ENCODE assay signal across 16 cellular contexts in genomic region chrX:39974228-39974627, GRCh38.
"Had no signal": no experiment of that assay in that cellular context is flagged by ENCODE, and none has a peak within 500 bp of the region (broad histone marks: within the 10 kb centered on the region; RNA-seq: fewer than 3 reads in every experiment).

No MANE protein-coding gene starts in this region.

- H3K9me3 ChIP-seq: body of pancreas, testis had no signal

- H3K27ac ChIP-seq: body of pancreas, coronary artery, testis had no signal

- DNase-seq: activated CD4-positive, alpha-beta T cell treated with anti-CD3 and anti-CD28 coated beads, Interleukin-2, amount 50 U/mL, for 48 hours; activated CD8-positive, alpha-beta memory T cell treated with anti-CD3 and anti-CD28 coated beads, Interleukin-2, amount 10 ng/mL, durations not matched to agents 7 days and 5 days; activated effector memory CD4-positive, alpha-beta T cell treated with anti-CD3 and anti-CD28 coated beads, Interleukin-2, amount 50 U/mL, for 16 hours; activated T-cell treated with anti-CD3 and anti-CD28 coated beads, Interleukin-2, amount 50 U/mL, for 24 hours; amniotic stem cell; body of pancreas; central memory CD4-positive, alpha-beta T cell; stimulated activated CD4-positive, alpha-beta T cell treated with anti-CD3 and anti-CD28 coated beads, Interleukin-4, amount 100 ng/mL, for 24 hours; stimulated activated naive CD8-positive, alpha-beta T cell treated with anti-CD3 and anti-CD28 coated beads, Interleukin-15, amount 100 ng/mL, for 72 hours; T-helper 2 cell; testis had no signal

- H3K4me1 ChIP-seq: body of pancreas, testis had no signal

- H3K27ac Mint-ChIP-seq: activated CD8-positive, alpha-beta memory T cell treated with anti-CD3 and anti-CD28 coated beads, Interleukin-2, amount 10 ng/mL, durations not matched to agents 7 days and 5 days; activated naive CD4-positive, alpha-beta T cell treated with anti-CD3 and anti-CD28 coated beads, Interleukin-2, amount 50 U/mL, for 72 hours; activated T-cell treated with anti-CD3 and anti-CD28 coated beads, Interleukin-2, amount 50 U/mL, for 24 hours; natural killer cell treated with Interleukin-12 subunit alpha and Interleukin-12 subunit beta and Interleukin-15 and Interleukin-18, amount 100 ng/mL, for 72 hours; stimulated activated naive CD8-positive, alpha-beta T cell treated with anti-CD3 and anti-CD28 coated beads, Interleukin-15, amount 100 ng/mL, for 72 hours had no signal

- H3K27me3 Mint-ChIP-seq: activated CD8-positive, alpha-beta memory T cell treated with anti-CD3 and anti-CD28 coated beads, Interleukin-2, amount 10 ng/mL, durations not matched to agents 7 days and 5 days; stimulated activated naive CD8-positive, alpha-beta T cell treated with anti-CD3 and anti-CD28 coated beads, Interleukin-15, amount 100 ng/mL, for 72 hours had no signal

- H3K4me3 Mint-ChIP-seq: activated CD8-positive, alpha-beta memory T cell treated with anti-CD3 and anti-CD28 coated beads, Interleukin-2, amount 10 ng/mL, durations not matched to agents 7 days and 5 days; activated T-cell treated with anti-CD3 and anti-CD28 coated beads, Interleukin-2, amount 50 U/mL, for 24 hours; natural killer cell treated with Interleukin-12 subunit alpha and Interleukin-12 subunit beta and Interleukin-15 and Interleukin-18, amount 100 ng/mL, for 72 hours; stimulated activated naive CD8-positive, alpha-beta T cell treated with anti-CD3 and anti-CD28 coated beads, Interleukin-15, amount 100 ng/mL, for 72 hours had no signal

- H3K27me3 ChIP-seq: body of pancreas, testis had no signal

- ATAC-seq: activated CD4-positive, CD25-positive, alpha-beta regulatory T cell treated with anti-CD3 and anti-CD28 coated beads, Interleukin-2, amount 50 U/mL, for 24 hours; activated CD8-positive, alpha-beta memory T cell treated with anti-CD3 and anti-CD28 coated beads, Interleukin-2, amount 10 ng/mL, durations not matched to agents 7 days and 5 days; activated naive CD4-positive, alpha-beta T cell treated with anti-CD3 and anti-CD28 coated beads, Interleukin-2, amount 50 U/mL, for 72 hours; body of pancreas; left lobe of liver; natural killer cell treated with Interleukin-12 subunit alpha and Interleukin-12 subunit beta and Interleukin-15 and Interleukin-18, amount 100 ng/mL, for 72 hours; stimulated activated naive CD8-positive, alpha-beta T cell treated with anti-CD3 and anti-CD28 coated beads, Interleukin-15, amount 100 ng/mL, for 72 hours had no signal

- H3K4me3 ChIP-seq: body of pancreas, coronary artery, testis had no signal
